ENCODE assay signal across 29 cellular contexts in the genomic region with DNA sequence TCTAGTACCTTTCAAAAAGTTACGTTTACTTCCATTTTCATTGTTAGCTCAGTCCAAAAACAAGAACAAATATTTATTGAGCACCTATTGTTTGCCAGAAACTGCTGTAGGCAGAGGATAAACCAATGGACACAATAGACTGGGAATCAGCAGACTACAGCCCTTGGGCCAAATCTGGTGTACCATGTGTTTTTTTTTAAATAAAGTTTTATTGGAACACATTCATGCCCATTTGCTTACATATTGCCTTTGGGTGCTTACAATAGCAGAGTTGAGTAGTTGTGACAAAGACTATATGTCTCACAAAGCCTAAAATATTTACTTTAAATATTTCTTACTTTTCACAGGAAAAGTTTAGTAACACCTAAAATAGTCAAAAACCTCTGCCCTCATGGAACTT.
"Had no signal": no experiment of that assay in that cellular context is flagged by ENCODE, and none has a peak within 500 bp of the region (broad histone marks: within the 10 kb centered on the region; RNA-seq: fewer than 3 reads in every experiment).

No MANE protein-coding gene starts in this region.

- FAIRE-seq: urothelium cell line had no signal

- ATAC-seq: stimulated activated effector memory CD8-positive, alpha-beta T cell treated with anti-CD3 and anti-CD28 coated beads, Interleukin-12 subunit alpha, Interleukin-12 subunit beta, amount 100 ng/mL, for 72 hours; stimulated activated memory B cell treated with anti-CD40 and anti-IgM and Interleukin-4, amounts not matched to agents 10 μg/mL and 1 μg/mL and 100 μg/mL, for 72 hours; stimulated activated naive B cell treated with anti-CD40 and anti-IgM and Interleukin-4, amounts not matched to agents 10 μg/mL and 1 μg/mL and 100 μg/mL, for 72 hours; stimulated activated naive CD8-positive, alpha-beta T cell treated with anti-CD3 and anti-CD28 coated beads, Interleukin-15, amount 100 ng/mL, for 72 hours; stimulated activated naive CD8-positive, alpha-beta T cell treated with anti-CD3 and anti-CD28 coated beads, Interleukin-15, Interleukin-2, amounts not matched to agents 100 U/mL and 50 U/mL, for 24 hours; upper lobe of right lung had no signal

- H3K36me3 Mint-ChIP-seq: stimulated activated effector memory CD8-positive, alpha-beta T cell treated with anti-CD3 and anti-CD28 coated beads, Interleukin-12 subunit alpha, Interleukin-12 subunit beta, amount 100 ng/mL, for 72 hours; stimulated activated memory B cell treated with anti-CD40 and anti-IgM and Interleukin-4, amounts not matched to agents 10 μg/mL and 1 μg/mL and 100 μg/mL, for 72 hours; type B pancreatic cell had no signal

- H3K27me3 ChIP-seq: stomach, suprapubic skin, testis, thyroid gland, tibial artery, tibial nerve, transverse colon, upper lobe of left lung, upper lobe of right lung, uterus, vagina had no signal

- H3K4me1 Mint-ChIP-seq: stimulated activated effector memory CD8-positive, alpha-beta T cell treated with anti-CD3 and anti-CD28 coated beads, Interleukin-12 subunit alpha, Interleukin-12 subunit beta, amount 100 ng/mL, for 72 hours; stimulated activated memory B cell treated with anti-CD40 and anti-IgM and Interleukin-4, amounts not matched to agents 10 μg/mL and 1 μg/mL and 100 μg/mL, for 72 hours; stimulated activated naive CD8-positive, alpha-beta T cell treated with anti-CD3 and anti-CD28 coated beads, Interleukin-15, amount 100 ng/mL, for 72 hours had no signal

- H3K4me1 ChIP-seq: stomach, suprapubic skin, testis, thyroid gland, tibial artery, tibial nerve, transverse colon, upper lobe of left lung, upper lobe of right lung, uterus, vagina had no signal

- H3K27ac ChIP-seq: stomach, suprapubic skin, testis, thoracic aorta, thyroid gland, tibial artery, tibial nerve, transverse colon, upper lobe of left lung, upper lobe of right lung, uterus, vagina had no signal

- H3K9me3 ChIP-seq: stomach, suprapubic skin, testis, thoracic aorta, thyroid gland, tibial artery, tibial nerve, transverse colon, upper lobe of left lung, upper lobe of right lung, uterus, vagina had no signal

- H3K4me3 ChIP-seq: stomach, suprapubic skin, testis, thoracic aorta, thyroid gland, tibial artery, tibial nerve, transverse colon, upper lobe of left lung, upper lobe of right lung, uterus, vagina had no signal

- H3K27ac Mint-ChIP-seq: stimulated activated effector memory CD8-positive, alpha-beta T cell treated with anti-CD3 and anti-CD28 coated beads, Interleukin-12 subunit alpha, Interleukin-12 subunit beta, amount 100 ng/mL, for 72 hours; stimulated activated memory B cell treated with anti-CD40 and anti-IgM and Interleukin-4, amounts not matched to agents 10 μg/mL and 1 μg/mL and 100 μg/mL, for 72 hours; stimulated activated naive B cell treated with anti-CD40 and anti-IgM and Interleukin-4, amounts not matched to agents 10 μg/mL and 1 μg/mL and 100 μg/mL, for 72 hours; stimulated activated naive CD8-positive, alpha-beta T cell treated with anti-CD3 and anti-CD28 coated beads, Interleukin-15, amount 100 ng/mL, for 72 hours; stimulated activated naive CD8-positive, alpha-beta T cell treated with anti-CD3 and anti-CD28 coated beads, Interleukin-15, Interleukin-2, amounts not matched to agents 100 ng/mL and 50 ng/mL, for 24 hours; type B pancreatic cell had no signal

- H3K27me3 Mint-ChIP-seq: stimulated activated memory B cell treated with anti-CD40 and anti-IgM and Interleukin-4, amounts not matched to agents 10 μg/mL and 1 μg/mL and 100 μg/mL, for 72 hours; stimulated activated naive B cell treated with anti-CD40 and anti-IgM and Interleukin-4, amounts not matched to agents 10 μg/mL and 1 μg/mL and 100 μg/mL, for 72 hours; stimulated activated naive CD8-positive, alpha-beta T cell treated with anti-CD3 and anti-CD28 coated beads, Interleukin-15, amount 100 ng/mL, for 72 hours; stimulated activated naive CD8-positive, alpha-beta T cell treated with anti-CD3 and anti-CD28 coated beads, Interleukin-15, Interleukin-2, amounts not matched to agents 100 ng/mL and 50 ng/mL, for 24 hours; type B pancreatic cell had no signal

- H3K4me3 Mint-ChIP-seq: stimulated activated effector memory CD8-positive, alpha-beta T cell treated with anti-CD3 and anti-CD28 coated beads, Interleukin-12 subunit alpha, Interleukin-12 subunit beta, amount 100 ng/mL, for 72 hours; stimulated activated memory B cell treated with anti-CD40 and anti-IgM and Interleukin-4, amounts not matched to agents 10 μg/mL and 1 μg/mL and 100 μg/mL, for 72 hours; stimulated activated naive B cell treated with anti-CD40 and anti-IgM and Interleukin-4, amounts not matched to agents 10 μg/mL and 1 μg/mL and 100 μg/mL, for 72 hours; stimulated activated naive CD8-positive, alpha-beta T cell treated with anti-CD3 and anti-CD28 coated beads, Interleukin-15, amount 100 ng/mL, for 72 hours; stimulated activated naive CD8-positive, alpha-beta T cell treated with anti-CD3 and anti-CD28 coated beads, Interleukin-15, Interleukin-2, amounts not matched to agents 100 ng/mL and 50 ng/mL, for 24 hours; type B pancreatic cell had no signal

- H3K9me3 Mint-ChIP-seq: stimulated activated effector memory CD8-positive, alpha-beta T cell treated with anti-CD3 and anti-CD28 coated beads, Interleukin-12 subunit alpha, Interleukin-12 subunit beta, amount 100 ng/mL, for 72 hours; stimulated activated memory B cell treated with anti-CD40 and anti-IgM and Interleukin-4, amounts not matched to agents 10 μg/mL and 1 μg/mL and 100 μg/mL, for 72 hours; stimulated activated naive B cell treated with anti-CD40 and anti-IgM and Interleukin-4, amounts not matched to agents 10 μg/mL and 1 μg/mL and 100 μg/mL, for 72 hours; stimulated activated naive CD8-positive, alpha-beta T cell treated with anti-CD3 and anti-CD28 coated beads, Interleukin-15, amount 100 ng/mL, for 72 hours; stimulated activated naive CD8-positive, alpha-beta T cell treated with anti-CD3 and anti-CD28 coated beads, Interleukin-15, Interleukin-2, amounts not matched to agents 100 ng/mL and 50 ng/mL, for 24 hours; type B pancreatic cell had no signal

- H3K36me3 ChIP-seq: stomach, suprapubic skin, thoracic aorta, thyroid gland, tibial artery, tibial nerve, transverse colon, upper lobe of left lung, upper lobe of right lung, uterus, vagina had no signal

- DNase-seq: stimulated activated CD4-positive, alpha-beta T cell treated with anti-CD3 and anti-CD28 coated beads, Interleukin-2, amount 100 ng/mL, for 48 hours; stimulated activated CD4-positive, alpha-beta T cell treated with anti-CD3 and anti-CD28 coated beads, Interleukin-4, amount 100 ng/mL, for 1 hour; stimulated activated CD4-positive, alpha-beta T cell treated with anti-CD3 and anti-CD28 coated beads, Interleukin-4, amount 100 ng/mL, for 24 hours; stimulated activated CD4-positive, alpha-beta T cell treated with anti-CD3 and anti-CD28 coated beads, Interleukin-4, amount 100 ng/mL, for 4 hours; stimulated activated CD8-positive, alpha-beta memory T cell treated with anti-CD3 and anti-CD28 coated beads, Interleukin-4, amount 100 ng/mL, for 48 hours; stimulated activated naive B cell treated with anti-CD40 and anti-IgM and Interleukin-4, amounts not matched to agents 10 μg/mL and 1 μg/mL and 100 μg/mL, for 72 hours; stimulated activated naive CD4-positive, alpha-beta T cell; stimulated activated naive CD4-positive, alpha-beta T cell treated with Interleukin-2 at 50 U/mL for 16 hours; stimulated activated naive CD8-positive, alpha-beta T cell treated with anti-CD3 and anti-CD28 coated beads, Interleukin-15, amount 100 ng/mL, for 72 hours; stimulated activated naive CD8-positive, alpha-beta T cell treated with anti-CD3 and anti-CD28 coated beads, Interleukin-15, Interleukin-2, amounts not matched to agents 100 U/mL and 50 U/mL, for 24 hours; stomach; substantia nigra; testis; thyroid gland; tibial artery; transverse colon; trophoblast cell; upper lobe of left lung; upper lobe of right lung; uterus had no signal
